In genomic region chr15:78083186-78083585, GRCh38 we compare ENCODE assay signal across 15 cellular contexts. TPM values are rescaled to one million over a fixed set of nuclear protein-coding genes. Genes with fewer than 3 reads are reported as not detected.
"Had no signal": no experiment of that assay in that cellular context is flagged by ENCODE, and none has a peak within 500 bp of the region (broad histone marks: within the 10 kb centered on the region; RNA-seq: fewer than 3 reads in every experiment).

No MANE protein-coding gene starts in this region.

- H3K4me1 Mint-ChIP-seq: endodermal cell had no signal

- H3K27ac Mint-ChIP-seq: endodermal cell had no signal

- H3K4me3 Mint-ChIP-seq: endodermal cell had no signal

- H3K36me3 ChIP-seq: left ventricle myocardium inferior, right atrium auricular region had no signal

- H3K27ac ChIP-seq: left ventricle myocardium inferior, right atrium auricular region had no signal

- H3K9me3 ChIP-seq: left ventricle myocardium inferior, right atrium auricular region had no signal

- H3K9me3 Mint-ChIP-seq: activated naive CD4-positive, alpha-beta T cell treated with anti-CD3 and anti-CD28 coated beads, Interleukin-2, amount 50 U/mL, for 72 hours; endodermal cell had no signal

- H3K4me3 ChIP-seq: left ventricle myocardium inferior, right atrium auricular region had no signal

- DNase-seq: activated CD4-positive, alpha-beta T cell treated with anti-CD3 and anti-CD28 coated beads, Interleukin-2, amount 50 U/mL, for 48 hours; activated CD4-positive, CD25-positive, alpha-beta regulatory T cell; activated CD8-positive, alpha-beta memory T cell treated with anti-CD3 and anti-CD28 coated beads, Interleukin-2, amount 50 U/mL, for 4 hours; cerebellar nuclear complex; endodermal cell; erythroblast; kidney; left ventricle myocardium inferior; mesendoderm; stimulated activated CD4-positive, alpha-beta T cell treated with anti-CD3 and anti-CD28 coated beads, Interleukin-1b, Interleukin-23, amount 100 ng/mL, for 48 hours; stimulated activated naive CD4-positive, alpha-beta T cell had no signal

- H3K27me3 ChIP-seq: right atrium auricular region had no signal

RNA-seq across cellular contexts. Expression of gene SH2D7, which starts 9.2 kb away (rescaled TPM):
- total RNA-seq: activated naive CD4-positive, alpha-beta T cell treated with anti-CD3 and anti-CD28 coated beads, Interleukin-2, amount 50 U/mL, for 72 hours; dermis microvascular lymphatic vessel endothelial cell; endodermal cell; kidney; left ventricle myocardium inferior; right atrium auricular region; ureter had no signal
